Comparison of ENCODE assay signal across 12 cellular contexts in the genomic region with DNA sequence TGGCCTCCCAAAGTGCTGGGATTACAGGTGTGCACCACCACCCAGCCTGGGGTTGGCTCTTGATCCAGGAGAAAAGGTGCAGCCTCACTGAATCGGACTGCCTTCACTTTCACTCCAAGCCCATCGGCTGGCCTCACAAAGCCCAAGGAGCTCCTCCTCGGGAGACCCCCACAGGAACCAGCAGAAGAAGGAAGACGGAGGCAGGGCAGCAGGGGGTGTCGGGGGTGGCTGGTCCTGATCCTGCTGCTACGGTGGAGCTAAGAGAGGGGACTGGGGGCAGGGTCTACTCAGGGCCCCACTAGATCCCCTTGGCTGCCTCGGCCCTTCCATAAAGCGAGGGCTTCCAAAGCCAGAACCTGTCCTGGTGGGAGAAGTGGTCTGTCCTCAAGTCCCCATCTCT.
DNase-seq lines count a peak whose midpoint lies in the region; ATAC-seq and TF ChIP-seq lines count a peak whose summit lies in the region.
"Had no signal": no experiment of that assay in that cellular context is flagged by ENCODE, and none has a peak within 500 bp of the region (broad histone marks: within the 10 kb centered on the region; RNA-seq: fewer than 3 reads in every experiment).

No MANE protein-coding gene starts in this region.

- H3K4me3 ChIP-seq in BLaER1 treated with 17β-estradiol and CSF1 and Interleukin-3, amounts not matched to agents 10 nM and 100 nM: 0 out of 20 replicates have a peak overlapping the region, but pooled peaks of 1 of the 10 experiments have one; percentile 10
- H3K4me3 ChIP-seq in CD8-positive, alpha-beta memory T cell (ENCODE audit: low read length): no peak overlapping the region
- H3K4me3 ChIP-seq in neuronal stem cell (ENCODE audit: low read length in 2 of 2) (no peak overlapping the region), PC-3 (ENCODE audit: low read length) (no peak overlapping the region)
- H3K4me3 ChIP-seq: SK-N-MC had no signal

- H3K79me1 ChIP-seq in neuronal stem cell (ENCODE audit: low read depth, low read length): no peaks in the 10 kb centered on the region

- H4K20me1 ChIP-seq in BLaER1 treated with 17β-estradiol and CSF1 and Interleukin-3, amounts not matched to agents 10 nM and 100 nM: peaks cover 4 to 84% (median 22%) of the 10 kb centered on the region in 11 experiments; a peak in 17 of 22 replicates
- no peaks in the 10 kb centered on the region for H4K20me1 ChIP-seq in PC-3 (ENCODE audit: low read length)

- POLR2A ChIA-PET in CD8-positive, alpha-beta memory T cell (lab: Charles Lee): interaction anchor here (1.0 kb wide), 1 partner anchor 11 kb away, joined by 5 read pairs; no protein-coding TSS in a partner anchor
- POLR2A ChIA-PET in PC-3 (lab: Charles Lee; ENCODE audit: unreplicated experiment): no interaction called here

- H4K8ac ChIP-seq in neuronal stem cell (ENCODE audit: low read depth, low read length): no peak overlapping the region

- peak overlapping the region; percentile 80 to 95 (median 91) for H3K4me2 ChIP-seq in BLaER1 treated with 17β-estradiol and CSF1 and Interleukin-3, amounts not matched to agents 10 nM and 100 nM
- H3K4me2 ChIP-seq in neuronal stem cell (ENCODE audit: insufficient read depth, low read length, poor library complexity, severe bottlenecking) (no peak overlapping the region), PC-3 (ENCODE audit: low read length) (no peak overlapping the region)

- H3K4me3 Mint-ChIP-seq in CD8-positive, alpha-beta memory T cell: no peak overlapping the region

- peak overlapping the region; percentile 81 for H2AK5ac ChIP-seq in neuronal stem cell (ENCODE audit: low read depth, low read length)

- no peaks in the 10 kb centered on the region for H3K9me2 ChIP-seq in PC-3 (replicated peaks; ENCODE audit: low read length)

- H3K27me3 ChIP-seq in BLaER1 treated with 17β-estradiol and CSF1 and Interleukin-3, amounts not matched to agents 10 nM and 100 nM: no peaks in the 10 kb centered on the region
- no peaks in the 10 kb centered on the region for H3K27me3 ChIP-seq in CD8-positive, alpha-beta memory T cell (ENCODE audit: insufficient read depth, low read length, poor library complexity, severe bottlenecking)
- H3K27me3 ChIP-seq in neuronal stem cell (ENCODE audit: control insufficient read depth in 3 of 3, insufficient read depth in 3 of 3, low read depth in 1 of 3, low read length in 3 of 3): no peaks in the 10 kb centered on the region
- H3K27me3 ChIP-seq in PC-3 (ENCODE audit: low read length): no peaks in the 10 kb centered on the region
- H3K27me3 ChIP-seq: brain microvascular endothelial cell had no signal

- H2BK15ac ChIP-seq in neuronal stem cell (ENCODE audit: low read length): peak overlapping the region; percentile 39

- H4K91ac ChIP-seq in neuronal stem cell (ENCODE audit: low read depth, low read length, poor library complexity): peak overlapping the region; percentile 20

- H2AFZ ChIP-seq in neuronal stem cell (ENCODE audit: low read length) (no peak overlapping the region), PC-3 (ENCODE audit: low read length) (no peak overlapping the region)

- no peaks in the 10 kb centered on the region for H3K27me3 Mint-ChIP-seq in CD8-positive, alpha-beta memory T cell

- H3K4me1 Mint-ChIP-seq in CD8-positive, alpha-beta memory T cell: peaks cover 15 to 42% (median 41%) of the 10 kb centered on the region in 3 donors

- H3K23ac ChIP-seq in neuronal stem cell (ENCODE audit: low read depth, low read length, poor library complexity): no peak overlapping the region

- BruUV-seq in PC-3 (replicated peaks; lab: Mats Ljungman, UMichigan): no TSS peak

- no peaks in the 10 kb centered on the region for H3K79me2 ChIP-seq in PC-3 (ENCODE audit: low read length)

- H3K36me3 Mint-ChIP-seq in CD8-positive, alpha-beta memory T cell: peaks cover 0 to 97% (median 0%) of the 10 kb centered on the region in 3 donors

- intact Hi-C loops in PC-3 (cut with micrococcal nuclease): no loop called here

- peak in 1 of 5 donors; percentile 36 for DNase-seq in CD8-positive, alpha-beta memory T cell
- no peak for DNase-seq in neuronal stem cell (ENCODE audit: low spot score)
- no peak for DNase-seq in PC-3
- DNase-seq: C1 segment of cervical spinal cord, NCI-H1105 treated with DMSO at 0.1 percent for 48 hours, NCI-H345 had no signal

- WGBS in neuronal stem cell (ENCODE audit: extremely low coverage in 2 of 2, insufficient read length in 2 of 2, insufficient replicate concordance in 1 of 2), 2 donors: no CpG with 5 or more reads among the region's 8 CpGs

- H2BK120ac ChIP-seq in neuronal stem cell (ENCODE audit: low read depth, low read length): no peak overlapping the region

- CTCF ChIA-PET in CD8-positive, alpha-beta memory T cell (lab: Charles Lee): interaction anchor here (1.0 to 4.1 kb wide), 10 partner anchors 8 to 217 kb away, joined by 3 to 23 read pairs (median 4); no protein-coding TSS in a partner anchor
- CTCF ChIA-PET in PC-3 (lab: Charles Lee): no interaction called here

- no peak for TF ChIP-seq CTCF in PC-3 (conservative IDR thresholded peaks at IDR 0.05; ENCODE audit: low read depth, low read length)

- no peaks in the 10 kb centered on the region for H3F3A ChIP-seq in PC-3 (ENCODE audit: low read length, unreplicated experiment)

- H3K4ac ChIP-seq in neuronal stem cell (ENCODE audit: low read length): no peak overlapping the region

- ATAC-seq in HG03442 (IDR thresholded peaks at IDR 0.05; ENCODE audit: unreplicated experiment) (no peak), PC-3 (no peak), GM21825 (IDR thresholded peaks at IDR 0.05; ENCODE audit: unreplicated experiment) (no peak)

- H3K9me3 Mint-ChIP-seq in CD8-positive, alpha-beta memory T cell: no peaks in the 10 kb centered on the region

- peak overlapping the region in 7 of 8 donors; percentile 29 to 91 (median 77) for H3K27ac Mint-ChIP-seq in CD8-positive, alpha-beta memory T cell

- no peaks in the 10 kb centered on the region for H3K9me3 ChIP-seq in BLaER1 treated with 17β-estradiol and CSF1 and Interleukin-3, amounts not matched to agents 10 nM and 100 nM (replicated peaks in 1 of 11)
- H3K9me3 ChIP-seq in CD8-positive, alpha-beta memory T cell (ENCODE audit: low read length): no peaks in the 10 kb centered on the region
- no peaks in the 10 kb centered on the region for H3K9me3 ChIP-seq in neuronal stem cell (replicated peaks in 1 of 2; ENCODE audit: control insufficient read depth in 2 of 2, insufficient read depth in 1 of 2, low read depth in 1 of 2, low read length in 2 of 2)
- no peaks in the 10 kb centered on the region for H3K9me3 ChIP-seq in PC-3 (ENCODE audit: low read length)

- peaks cover 66 to 87% (median 79%) of the 10 kb centered on the region in 10 experiments for H3K4me1 ChIP-seq in BLaER1 treated with 17β-estradiol and CSF1 and Interleukin-3, amounts not matched to agents 10 nM and 100 nM
- peaks cover 51% of the 10 kb centered on the region for H3K4me1 ChIP-seq in CD8-positive, alpha-beta memory T cell (ENCODE audit: insufficient read depth, low read length)
- peaks cover 12 to 23% of the 10 kb centered on the region in 2 donors for H3K4me1 ChIP-seq in neuronal stem cell (ENCODE audit: control insufficient read depth in 2 of 2, insufficient read depth in 1 of 2, low read depth in 1 of 2, low read length in 2 of 2)
- peaks cover 37% of the 10 kb centered on the region for H3K4me1 ChIP-seq in PC-3 (ENCODE audit: insufficient read depth, low read length)

- peak overlapping the region in 10 of 11 experiments; percentile 48 to 78 (median 69); a peak in 20 of 22 replicates for H3K27ac ChIP-seq in BLaER1 treated with 17β-estradiol and CSF1 and Interleukin-3, amounts not matched to agents 10 nM and 100 nM
- H3K27ac ChIP-seq in CD8-positive, alpha-beta memory T cell (ENCODE audit: low read depth, low read length): no peak overlapping the region
- H3K27ac ChIP-seq in angular gyrus (ENCODE audit: low read depth, low read length) (peak overlapping the region; percentile 20), neuronal stem cell (replicated peaks; ENCODE audit: low read length) (no peak overlapping the region), PC-3 (ENCODE audit: low read length) (no peak overlapping the region)
- H3K27ac ChIP-seq: brain microvascular endothelial cell, SK-N-MC had no signal

- peaks cover 22 to 59% (median 46%) of the 10 kb centered on the region in 11 experiments; a peak in 21 of 22 replicates for H3K36me3 ChIP-seq in BLaER1 treated with 17β-estradiol and CSF1 and Interleukin-3, amounts not matched to agents 10 nM and 100 nM
- peaks cover 52% of the 10 kb centered on the region for H3K36me3 ChIP-seq in CD8-positive, alpha-beta memory T cell (ENCODE audit: insufficient read depth, low read length)
- H3K36me3 ChIP-seq in neuronal stem cell (replicated peaks in 1 of 2; ENCODE audit: control insufficient read depth in 2 of 2, insufficient read depth in 2 of 2, low read length in 2 of 2): peaks cover 3 to 17% of the 10 kb centered on the region in 2 donors
- H3K36me3 ChIP-seq in PC-3 (ENCODE audit: low read depth, low read length): 0 out of 2 replicates have a peak, but pooled peaks cover under 1% of the 10 kb centered on the region
- H3K36me3 ChIP-seq: brain microvascular endothelial cell had no signal

- peak overlapping the region; percentile 44 for H2BK5ac ChIP-seq in neuronal stem cell (ENCODE audit: low read length)

- no peak overlapping the region for H3K14ac ChIP-seq in neuronal stem cell (ENCODE audit: low read length)

- H2BK12ac ChIP-seq in neuronal stem cell (ENCODE audit: low read length): no peak overlapping the region

- H3K18ac ChIP-seq in neuronal stem cell (ENCODE audit: low read length): peak overlapping the region; percentile 89

- peak overlapping the region; percentile 33 to 73 (median 61); a peak in 18 of 22 replicates for H3K9ac ChIP-seq in BLaER1 treated with 17β-estradiol and CSF1 and Interleukin-3, amounts not matched to agents 10 nM and 100 nM
- no peak overlapping the region for H3K9ac ChIP-seq in neuronal stem cell (ENCODE audit: low read depth, low read length, poor library complexity)
- no peak overlapping the region for H3K9ac ChIP-seq in PC-3 (ENCODE audit: low read length)

Comparison
In these comparisons a context has a peak if more than half of its experiments do, and no peak if none do; other contexts are left out.
1. H3K27ac ChIP-seq: peak in BLaER1 treated with 17β-estradiol and CSF1 and Interleukin-3, amounts not matched to agents 10 nM and 100 nM (10 of 11) and angular gyrus (single experiment); none in CD8-positive, alpha-beta memory T cell (single experiment), neuronal stem cell (single experiment) and PC-3 (single experiment).
2. H3K4me2 ChIP-seq: peak in BLaER1 treated with 17β-estradiol and CSF1 and Interleukin-3, amounts not matched to agents 10 nM and 100 nM (11 of 11); none in neuronal stem cell (single experiment) and PC-3 (single experiment).
3. H3K9ac ChIP-seq: peak in BLaER1 treated with 17β-estradiol and CSF1 and Interleukin-3, amounts not matched to agents 10 nM and 100 nM (11 of 11); none in neuronal stem cell (single experiment) and PC-3 (single experiment).